ENCODE assay signal across 28 cellular contexts in genomic region chr3:102660653-102661052, GRCh38.
"Had no signal": no experiment of that assay in that cellular context is flagged by ENCODE, and none has a peak within 500 bp of the region (broad histone marks: within the 10 kb centered on the region; RNA-seq: fewer than 3 reads in every experiment).

No MANE protein-coding gene starts in this region.

- DNase-seq: natural killer cell; occipital lobe; ovary; posterior cingulate gyrus; psoas muscle; right cardiac atrium; spleen; stimulated activated CD4-positive, alpha-beta T cell treated with anti-CD3 and anti-CD28 coated beads, Interleukin-12 subunit alpha, Interleukin-12 subunit beta, amount 100 ng/mL, for 4 hours; stimulated activated CD4-positive, alpha-beta T cell treated with anti-CD3 and anti-CD28 coated beads, Interleukin-1b, Interleukin-23, amount 100 ng/mL, for 48 hours; stimulated activated CD4-positive, alpha-beta T cell treated with anti-CD3 and anti-CD28 coated beads, Interleukin-4, amount 100 ng/mL, for 1 hour; stimulated activated CD4-positive, alpha-beta T cell treated with anti-CD3 and anti-CD28 coated beads, Interleukin-4, amount 100 ng/mL, for 4 hours; stimulated activated CD8-positive, alpha-beta memory T cell treated with anti-CD3 and anti-CD28 coated beads, Interleukin-4, amount 100 ng/mL, for 48 hours; stimulated activated naive CD4-positive, alpha-beta T cell; stimulated activated naive CD8-positive, alpha-beta T cell treated with anti-CD3 and anti-CD28 coated beads, Interleukin-15, amount 100 ng/mL, for 72 hours; stimulated activated naive CD8-positive, alpha-beta T cell treated with anti-CD3 and anti-CD28 coated beads, Interleukin-15, Interleukin-2, amounts not matched to agents 100 U/mL and 50 U/mL, for 24 hours; substantia nigra; testis; tibial artery; transverse colon; upper lobe of right lung; uterus had no signal

- H3K4me1 ChIP-seq: neural progenitor cell, parathyroid adenoma, psoas muscle, spleen, suprapubic skin, testis, tibial artery, transverse colon, upper lobe of right lung, uterus had no signal

- H3K27ac ChIP-seq: neural progenitor cell, ovary, parathyroid adenoma, psoas muscle, skin epidermis, spleen, suprapubic skin, testis, tibial artery, transverse colon, upper lobe of right lung, uterus had no signal

- H3K27me3 ChIP-seq: neural progenitor cell, ovary, suprapubic skin, testis, tibial artery, transverse colon, upper lobe of right lung, uterus had no signal

- ATAC-seq: natural killer cell; psoas muscle; right cardiac atrium; sciatic nerve; stimulated activated memory B cell treated with anti-CD40 and anti-IgM and Interleukin-4, amounts not matched to agents 10 μg/mL and 1 μg/mL and 100 μg/mL, for 72 hours; stimulated activated naive CD8-positive, alpha-beta T cell treated with anti-CD3 and anti-CD28 coated beads, Interleukin-15, amount 100 ng/mL, for 72 hours; stimulated activated naive CD8-positive, alpha-beta T cell treated with anti-CD3 and anti-CD28 coated beads, Interleukin-15, Interleukin-2, amounts not matched to agents 100 U/mL and 50 U/mL, for 24 hours; upper lobe of right lung had no signal

- H3K36me3 ChIP-seq: neural progenitor cell, ovary, spleen, suprapubic skin, tibial artery, transverse colon, upper lobe of right lung, uterus had no signal

- H3K9me3 ChIP-seq: ovary, psoas muscle, spleen, suprapubic skin, testis, tibial artery, transverse colon, upper lobe of right lung, uterus had no signal

- H3K4me3 ChIP-seq: neural progenitor cell, ovary, psoas muscle, skin epidermis, smooth muscle cell, spleen, suprapubic skin, testis, tibial artery, transverse colon, upper lobe of right lung, uterus had no signal
